In genomic region chr22:36467946-36468345, GRCh38 we compare ENCODE assay signal across 8 cellular contexts. TPM values are rescaled to one million over a fixed set of nuclear protein-coding genes. Genes with fewer than 3 reads are reported as not detected.
A peak's percentile ranks its signal among the peaks of the same experiment; 100 is the strongest.
DNase-seq lines count a peak whose midpoint lies in the region; FAIRE-seq and TF ChIP-seq lines count a peak whose summit lies in the region.

No MANE protein-coding gene starts in this region.

- peak; percentile 82 for DNase-seq in Caki2 (ENCODE audit: low read depth)
- DNase-seq in NOMO-1 treated with dmso at 0.1 percent for 144 hours (lab: John Stamatoyannopoulos, UW; ENCODE audit: unreplicated experiment) = peak; percentile 93
- peak; percentile 86 for DNase-seq in bronchial epithelial cell (ENCODE audit: low read depth)
- peak; percentile 97 for DNase-seq in osteoblast (ENCODE audit: insufficient read length, low spot score, missing footprints)
- DNase-seq in NCI-H187 (lab: John Stamatoyannopoulos, UW) = no peak
- no peak for DNase-seq in cortex of kidney (lab: John Stamatoyannopoulos, UW)
- no peak for DNase-seq in NCI-H748 treated with DMSO at 0.1 percent for 48 hours (lab: John Stamatoyannopoulos, UW)
- no peak for DNase-seq in H9

- no peak overlapping the region for H3T11ph ChIP-seq in H9 (ENCODE audit: low read length)

- H2BK20ac ChIP-seq in H9 (ENCODE audit: low read depth, low read length, poor library complexity, severe bottlenecking) = no peak overlapping the region

- H3K18ac ChIP-seq in H9 (ENCODE audit: insufficient read length, low read depth, low read length) = no peak overlapping the region

- H3K23ac ChIP-seq in H9 (ENCODE audit: insufficient read length, low read depth, low read length) = no peak overlapping the region

- peaks cover 0 to 24% (median 23%) of the 10 kb centered on the region in 3 experiments; a peak in 5 of 7 replicates for H3K36me3 Mint-ChIP-seq in H9 (ENCODE audit: insufficient read depth in 1 of 3, low read depth in 3 of 3)

- H3K4me1 Mint-ChIP-seq in H9 = peaks cover 4% of the 10 kb centered on the region in 2 experiments; a peak in 3 of 4 replicates

- no peak for TF ChIP-seq CTCF in bronchial epithelial cell (IDR thresholded peaks at IDR 0.05; ENCODE audit: insufficient read depth, low read length, severe bottlenecking)
- TF ChIP-seq CTCF in osteoblast (IDR thresholded peaks at IDR 0.05; ENCODE audit: extremely low read depth, low read depth, low read length) = no peak
- TF ChIP-seq CTCF in H9 (conservative IDR thresholded peaks at IDR 0.05) = no peak

- H2AK5ac ChIP-seq in H9 (ENCODE audit: insufficient read length, low read length) = no peak overlapping the region

- no peak overlapping the region for H3K9ac ChIP-seq in H9 (ENCODE audit: extremely low read depth, insufficient read length, low read length)

- H3K4me3 ChIP-seq in bronchial epithelial cell (ENCODE audit: low read depth, low read length) = no peak overlapping the region
- peak overlapping the region; percentile 41 for H3K4me3 ChIP-seq in osteoblast (ENCODE audit: insufficient read depth, low read length)

- H4K91ac ChIP-seq in H9 (ENCODE audit: insufficient read length, low read depth, low read length) = no peak overlapping the region

- H4K5ac ChIP-seq in H9 (ENCODE audit: insufficient read length, low read depth, low read length) = no peak overlapping the region

- no peak overlapping the region for H3K4ac ChIP-seq in H9 (ENCODE audit: low read depth, low read length)

- H3K23me2 ChIP-seq in H9 (ENCODE audit: insufficient read length, low read depth, low read length, poor library complexity, severe bottlenecking) = no peaks in the 10 kb centered on the region

- H3K4me2 ChIP-seq in osteoblast (ENCODE audit: insufficient read depth, low read length) (peak overlapping the region; percentile 74), H9 (ENCODE audit: insufficient read depth, insufficient read length, low read length) (no peak overlapping the region)

- no peaks in the 10 kb centered on the region for H3K27me3 Mint-ChIP-seq in H9 (ENCODE audit: low read depth)

- H3K9me3 Mint-ChIP-seq in H9 = no peaks in the 10 kb centered on the region

- H4K8ac ChIP-seq in H9 (replicated peaks; ENCODE audit: insufficient read length, low read depth, low read length) = no peak overlapping the region

- H3K14ac ChIP-seq in H9 (ENCODE audit: insufficient read depth, low read length) = no peak overlapping the region; the same call in 1 of the 2 replicates

- H3K4me3 Mint-ChIP-seq in H9 = no peak overlapping the region

- H3K36me3 ChIP-seq in bronchial epithelial cell (ENCODE audit: control insufficient read depth, insufficient read depth, low read length) = peaks cover 3% of the 10 kb centered on the region
- peaks cover 5% of the 10 kb centered on the region for H3K36me3 ChIP-seq in osteoblast (ENCODE audit: insufficient read depth, low read length)

- H2BK15ac ChIP-seq in H9 (ENCODE audit: low read depth, low read length) = no peak overlapping the region

- H3K79me1 ChIP-seq in H9 (ENCODE audit: insufficient read depth, low read depth, low read length, poor library complexity, severe bottlenecking) = no peaks in the 10 kb centered on the region

- H3K27me3 ChIP-seq in bronchial epithelial cell (ENCODE audit: control insufficient read depth, insufficient read depth, low read length) (no peaks in the 10 kb centered on the region), osteoblast (ENCODE audit: insufficient read depth, low read length) (no peaks in the 10 kb centered on the region), H9 (ENCODE audit: insufficient read depth, low read length) (no peaks in the 10 kb centered on the region)

- H2BK120ac ChIP-seq in H9 (ENCODE audit: low read depth, low read length, poor library complexity, severe bottlenecking) = no peak overlapping the region

- H3K56ac ChIP-seq in H9 (ENCODE audit: insufficient read length, low read depth, low read length) = no peak overlapping the region

- H3K79me2 ChIP-seq in osteoblast (ENCODE audit: insufficient read depth, low read length) (peaks cover 19% of the 10 kb centered on the region), H9 (ENCODE audit: insufficient read depth, low read length) (no peaks in the 10 kb centered on the region)

- H3K27ac ChIP-seq in osteoblast (ENCODE audit: low read depth, low read length) (peak overlapping the region; percentile 98), H9 (ENCODE audit: insufficient read length, low read depth, low read length) (no peak overlapping the region)

- H2BK12ac ChIP-seq in H9 (ENCODE audit: insufficient read length, low read depth, low read length) = no peak overlapping the region

- in situ Hi-C loops in Caki2 (cut with HindIII; ENCODE audit: low pct_unique_long_range_greater_than_20kb, low sequenced_read_pairs) = no loop called here

- H3K27ac Mint-ChIP-seq in H9 = no peak overlapping the region

- no CpG with 5 or more reads among the region's 7 CpGs for WGBS in H9 (ENCODE audit: extremely low coverage, insufficient read length, low lambda C conversion rate)

- H3K4me1 ChIP-seq in osteoblast (ENCODE audit: insufficient read depth, low read length) (peaks cover 73% of the 10 kb centered on the region), H9 (ENCODE audit: insufficient read depth, low read length) (no peaks in the 10 kb centered on the region)

- H4K20me1 ChIP-seq in osteoblast (ENCODE audit: insufficient read depth, low read length) (peaks cover 5% of the 10 kb centered on the region), H9 (ENCODE audit: control insufficient read depth, insufficient read depth, insufficient read length) (no peaks in the 10 kb centered on the region)

- FAIRE-seq in bronchial epithelial cell (lab: Jason Lieb, UNC) = no peak

- H2BK5ac ChIP-seq in H9 (ENCODE audit: insufficient read length, low read length) = no peak overlapping the region

- H3K9me3 ChIP-seq in osteoblast (ENCODE audit: low read depth, low read length) (no peaks in the 10 kb centered on the region), H9 (ENCODE audit: control insufficient read depth, low read depth, low read length) (no peaks in the 10 kb centered on the region)

- H2AFZ ChIP-seq in osteoblast (ENCODE audit: low read length) (no peak overlapping the region), H9 (ENCODE audit: low read length) (no peak overlapping the region)

RNA-seq across cellular contexts. Expression of gene TXN2, which starts 13.5 kb away (rescaled TPM):
- 93.9 and 117 TPM in 2 replicates for total RNA-seq in Caki2 (2014; rRNA removed; shearing (Covaris generic); ENCODE audit: low replicate concordance)
- 17.9 and 18.1 TPM in 2 replicates for total RNA-seq in bronchial epithelial cell
- total RNA-seq in osteoblast = 17.4 and 18.6 TPM in 2 replicates
- 58.6 and 59.2 TPM in 2 replicates for total RNA-seq in H9 (2021)

RNA-seq across cellular contexts. Expression of gene FOXRED2, which starts 38.9 kb away (rescaled TPM):
- 4.5 and 29.5 TPM in 2 replicates for total RNA-seq in Caki2 (2014; rRNA removed; shearing (Covaris generic); ENCODE audit: low replicate concordance)
- 1.6 and 2.0 TPM in 2 replicates for total RNA-seq in bronchial epithelial cell
- 15.9 and 16.3 TPM in 2 replicates for total RNA-seq in osteoblast
- total RNA-seq in H9 (2021) = 31.3 and 34.4 TPM in 2 replicates

Comparison
In these comparisons a context has a peak if more than half of its experiments do, and no peak if none do; other contexts are left out.
1. DNase-seq: peak in Caki2 (single experiment), NOMO-1 treated with dmso at 0.1 percent for 144 hours (single experiment), bronchial epithelial cell (single experiment) and osteoblast (single experiment); none in NCI-H187 (0 of 2), cortex of kidney (single experiment), NCI-H748 treated with DMSO at 0.1 percent for 48 hours (single experiment) and H9 (single experiment).